In genomic region chr13:104310861-104311260, GRCh38 we compare ENCODE assay signal across 17 cellular contexts.
"Had no signal": no experiment of that assay in that cellular context is flagged by ENCODE, and none has a peak within 500 bp of the region (broad histone marks: within the 10 kb centered on the region; RNA-seq: fewer than 3 reads in every experiment).

No MANE protein-coding gene starts in this region.

- ATAC-seq: esophagus mucosa; gastroesophageal sphincter; heart right ventricle; left ventricle myocardium superior; natural killer cell treated with Interleukin-12 subunit alpha and Interleukin-12 subunit beta and Interleukin-15 and Interleukin-18, amount 100 ng/mL, for 72 hours; stimulated activated naive CD8-positive, alpha-beta T cell treated with anti-CD3 and anti-CD28 coated beads, Interleukin-15, Interleukin-2, amounts not matched to agents 100 U/mL and 50 U/mL, for 24 hours; upper lobe of right lung; WTC11 had no signal

- DNase-seq: activated gamma-delta T cell treated with Interleukin-2 at 50 U/mL for 16 hours; activated T-cell treated with anti-CD3 and anti-CD28 coated beads, Interleukin-2, amount 50 U/mL, for 1 hour; anterior cingulate cortex; brain microvascular endothelial cell; colonic mucosa; heart right ventricle; left ventricle myocardium superior; stimulated activated CD4-positive, alpha-beta T cell treated with anti-CD3 and anti-CD28 coated beads, Interleukin-12 subunit alpha, Interleukin-12 subunit beta, amount 100 ng/mL, for 4 hours; stimulated activated CD4-positive, alpha-beta T cell treated with anti-CD3 and anti-CD28 coated beads, Interleukin-4, amount 100 ng/mL, for 4 hours; stimulated activated naive CD8-positive, alpha-beta T cell treated with anti-CD3 and anti-CD28 coated beads, Interleukin-15, Interleukin-2, amounts not matched to agents 100 U/mL and 50 U/mL, for 24 hours; T-helper 1 cell; upper lobe of right lung had no signal

- H3K27ac ChIP-seq: brain microvascular endothelial cell, colonic mucosa, gastroesophageal sphincter, heart right ventricle, upper lobe of right lung had no signal

- H3K4me1 ChIP-seq: colonic mucosa, gastroesophageal sphincter, heart right ventricle, upper lobe of right lung had no signal

- H3K9me3 ChIP-seq: colonic mucosa, gastroesophageal sphincter, upper lobe of right lung had no signal

- H3K36me3 ChIP-seq: brain microvascular endothelial cell, colonic mucosa, gastroesophageal sphincter, heart right ventricle, upper lobe of right lung had no signal

- H3K4me3 ChIP-seq: colonic mucosa, gastroesophageal sphincter, heart right ventricle, upper lobe of right lung had no signal

- H3K27me3 ChIP-seq: brain microvascular endothelial cell, colonic mucosa, gastroesophageal sphincter, heart right ventricle, upper lobe of right lung had no signal

- FAIRE-seq: TTC549 had no signal
